Comparison of ENCODE assay signal across 8 cellular contexts in the genomic region with DNA sequence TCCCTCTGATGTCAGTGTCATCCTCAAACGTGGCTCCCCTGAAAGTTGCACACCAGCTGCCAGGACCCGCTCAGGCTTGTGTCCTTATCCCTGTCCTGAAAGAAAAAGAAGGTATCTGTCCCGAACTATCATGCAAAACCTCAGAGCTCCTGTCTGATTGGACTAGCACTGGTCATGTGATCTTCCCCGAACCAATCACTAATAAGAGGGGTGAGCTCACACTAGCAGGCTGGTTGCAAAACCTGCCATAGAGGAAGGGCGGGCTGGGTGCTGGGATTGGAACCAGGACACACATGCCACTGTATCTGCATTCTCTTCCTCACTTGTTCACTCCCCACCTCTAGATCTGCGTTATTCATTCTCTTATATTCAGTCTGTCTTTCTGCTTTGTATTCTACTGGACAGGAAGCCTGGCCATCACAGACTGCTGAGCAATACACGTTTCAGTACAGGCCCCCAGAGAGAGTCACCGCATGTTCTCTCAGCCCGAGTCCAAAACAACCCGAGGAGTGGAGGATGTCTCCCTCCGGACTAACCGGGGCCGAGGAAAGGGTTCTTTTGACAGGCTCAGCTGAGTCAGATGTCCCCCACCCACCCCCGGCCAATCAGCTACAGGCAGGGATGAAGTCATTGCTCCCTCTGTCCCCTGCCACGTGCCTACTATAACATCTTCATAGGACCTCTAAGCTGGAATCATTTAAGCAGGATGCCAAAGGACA.
DNase-seq lines count a peak whose midpoint lies in the region; ATAC-seq and TF ChIP-seq lines count a peak whose summit lies in the region.

No MANE protein-coding gene starts in this region.

- no peaks in the 10 kb centered on the region for H3K9me3 Mint-ChIP-seq in GM23338

- H3K4me3 ChIP-seq in GM12865 (ENCODE audit: low read depth, low read length) (peak overlapping the region; percentile 88), GM23338 (peak overlapping the region; percentile 42), esophagus muscularis mucosa (peak overlapping the region; percentile 42 to 53 (median 50)), mononuclear cell (ENCODE audit: low read length) (peak overlapping the region; percentile 23), upper lobe of left lung (peak overlapping the region in 3 of 4 donors; percentile 34 to 44 (median 43))

- H3K4me1 Mint-ChIP-seq in GM23338 = no peaks in the 10 kb centered on the region; the same call in 1 of the 3 replicates

- TF ChIP-seq EP300 in esophagus muscularis mucosa (IDR thresholded peaks at IDR 0.05) (no peak), upper lobe of left lung (IDR thresholded peaks at IDR 0.05) (no peak)

- no peak overlapping the region for H3K27ac Mint-ChIP-seq in GM23338

- intact Hi-C loops in esophagus muscularis mucosa (cut with DNase I) = no loop called here

- H3K4me3 Mint-ChIP-seq in GM23338 = no peak overlapping the region

- no peak overlapping the region for H2AFZ ChIP-seq in GM23338

- H3F3A ChIP-seq in GM23338 (replicated peaks; ENCODE audit: low read depth) = peaks cover 6% of the 10 kb centered on the region; the same call in 1 of the 2 replicates

- H3K36me3 Mint-ChIP-seq in GM23338 (ENCODE audit: low read depth) = no peaks in the 10 kb centered on the region; the same call in 2 of the 3 replicates

- no peaks in the 10 kb centered on the region for H3K9me2 ChIP-seq in GM23338 (ENCODE audit: insufficient read depth)

- no peaks in the 10 kb centered on the region for H3K9me3 ChIP-seq in esophagus muscularis mucosa
- no peaks in the 10 kb centered on the region for H3K9me3 ChIP-seq in mononuclear cell (ENCODE audit: low read depth, low read length)
- H3K9me3 ChIP-seq in upper lobe of left lung = no peaks in the 10 kb centered on the region

- H3K27me3 ChIP-seq in GM23338 (ENCODE audit: insufficient read depth) (no peaks in the 10 kb centered on the region), esophagus muscularis mucosa (no peaks in the 10 kb centered on the region), mononuclear cell (ENCODE audit: insufficient read depth, low read length) (no peaks in the 10 kb centered on the region), upper lobe of left lung (no peaks in the 10 kb centered on the region)

- peak overlapping the region; percentile 77 for H3K4me2 ChIP-seq in GM23338

- H3K4me1 ChIP-seq in GM23338 (ENCODE audit: insufficient read depth) = peaks cover 34% of the 10 kb centered on the region
- H3K4me1 ChIP-seq in esophagus muscularis mucosa = peaks cover 19 to 33% (median 29%) of the 10 kb centered on the region in 4 donors
- H3K4me1 ChIP-seq in mononuclear cell (ENCODE audit: insufficient read depth, low read length) = peaks cover 45% of the 10 kb centered on the region
- peaks cover 20 to 33% (median 30%) of the 10 kb centered on the region in 4 donors for H3K4me1 ChIP-seq in upper lobe of left lung

- H3K27ac ChIP-seq in GM23338 (ENCODE audit: low read depth) = peak overlapping the region; percentile 97
- peak overlapping the region; percentile 70 to 78 (median 74) for H3K27ac ChIP-seq in esophagus muscularis mucosa (replicated peaks in 1 of 4)
- H3K27ac ChIP-seq in upper lobe of left lung = peak overlapping the region; percentile 78 to 92 (median 86)

- H3K36me3 ChIP-seq in GM23338 (ENCODE audit: insufficient read depth) = no peaks in the 10 kb centered on the region
- H3K36me3 ChIP-seq in esophagus muscularis mucosa = no peaks in the 10 kb centered on the region
- H3K36me3 ChIP-seq in upper lobe of left lung = no peaks in the 10 kb centered on the region

- TF ChIP-seq POLR2A in esophagus muscularis mucosa (IDR thresholded peaks at IDR 0.05; ENCODE audit: low read depth) = peak; percentile 19
- peak in 2 of 4 donors; percentile 53 for TF ChIP-seq POLR2A in upper lobe of left lung (IDR thresholded peaks at IDR 0.05)

- DNase-seq in GM12865 (ENCODE audit: low read depth) = peak; percentile 94
- DNase-seq in GM23338 (ENCODE audit: low spot score) = peak; percentile 94
- peak; percentile 99 for DNase-seq in M059J (ENCODE audit: low read depth)
- peak; percentile 11 for DNase-seq in SK-MEL-5 (ENCODE audit: low read depth, low spot score)
- peak; percentile 95 for DNase-seq in esophagus muscularis mucosa (ENCODE audit: extremely low spot score)
- DNase-seq in upper lobe of left lung = peak in 1 of 2 donors; percentile 85
- no peak for DNase-seq in NCI-H1930 (lab: John Stamatoyannopoulos, UW)

- in situ Hi-C loops in SK-MEL-5 (cut with HindIII; ENCODE audit: low pct_unique_long_range_greater_than_20kb, low sequenced_read_pairs) = no loop called here

- peaks cover 10% of the 10 kb centered on the region for H3K27me3 Mint-ChIP-seq in GM23338 (ENCODE audit: insufficient read depth, low read depth, poor library complexity)

- no peak for TF ChIP-seq CTCF in GM12865 (IDR thresholded peaks at IDR 0.05; ENCODE audit: insufficient read depth, low read depth, low read length, missing control alignments)
- TF ChIP-seq CTCF in GM23338 (conservative IDR thresholded peaks at IDR 0.05; ENCODE audit: low read depth in 2 of 2) = no peak
- TF ChIP-seq CTCF in esophagus muscularis mucosa (IDR thresholded peaks at IDR 0.05) = no peak
- TF ChIP-seq CTCF in upper lobe of left lung (IDR thresholded peaks at IDR 0.05) = no peak

- ATAC-seq in GM23338 (peak; percentile 91), upper lobe of left lung (ENCODE audit: low FRiP score in 2 of 2) (peak; percentile 90 to 92)

- H4K20me1 ChIP-seq in GM23338 (replicated peaks; ENCODE audit: insufficient read depth) = no peaks in the 10 kb centered on the region; the same call in 1 of the 2 replicates

- WGBS in esophagus muscularis mucosa = 27% methylated on average over 15 of the region's 15 CpGs
- 42 to 46% methylated on average over 15 of the region's 15 CpGs for WGBS in upper lobe of left lung, 2 donors

- H3K79me2 ChIP-seq in GM23338 (replicated peaks; ENCODE audit: insufficient read depth) = peaks cover 31% of the 10 kb centered on the region

TF ChIP-seq in GM23338, 12 proteins besides CTCF, POLR2A, EP300 and RAD21 (continues in another document):
- TF ChIP-seq JUNB (IDR thresholded peaks at IDR 0.05; ENCODE audit: unreplicated experiment) = no peak
- peak; percentile 32; the same call in 1 of the 2 replicates for TF ChIP-seq CREB1 (CRISPR knock-in tag; IDR thresholded peaks at IDR 0.05; ENCODE audit: low read depth)
- no peak for TF ChIP-seq ZNF114 (CRISPR knock-in tag; IDR thresholded peaks at IDR 0.05)
- no peak for TF ChIP-seq EZH2phosphoT487 (IDR thresholded peaks at IDR 0.05; ENCODE audit: unreplicated experiment)
- TF ChIP-seq, protein P1, sequence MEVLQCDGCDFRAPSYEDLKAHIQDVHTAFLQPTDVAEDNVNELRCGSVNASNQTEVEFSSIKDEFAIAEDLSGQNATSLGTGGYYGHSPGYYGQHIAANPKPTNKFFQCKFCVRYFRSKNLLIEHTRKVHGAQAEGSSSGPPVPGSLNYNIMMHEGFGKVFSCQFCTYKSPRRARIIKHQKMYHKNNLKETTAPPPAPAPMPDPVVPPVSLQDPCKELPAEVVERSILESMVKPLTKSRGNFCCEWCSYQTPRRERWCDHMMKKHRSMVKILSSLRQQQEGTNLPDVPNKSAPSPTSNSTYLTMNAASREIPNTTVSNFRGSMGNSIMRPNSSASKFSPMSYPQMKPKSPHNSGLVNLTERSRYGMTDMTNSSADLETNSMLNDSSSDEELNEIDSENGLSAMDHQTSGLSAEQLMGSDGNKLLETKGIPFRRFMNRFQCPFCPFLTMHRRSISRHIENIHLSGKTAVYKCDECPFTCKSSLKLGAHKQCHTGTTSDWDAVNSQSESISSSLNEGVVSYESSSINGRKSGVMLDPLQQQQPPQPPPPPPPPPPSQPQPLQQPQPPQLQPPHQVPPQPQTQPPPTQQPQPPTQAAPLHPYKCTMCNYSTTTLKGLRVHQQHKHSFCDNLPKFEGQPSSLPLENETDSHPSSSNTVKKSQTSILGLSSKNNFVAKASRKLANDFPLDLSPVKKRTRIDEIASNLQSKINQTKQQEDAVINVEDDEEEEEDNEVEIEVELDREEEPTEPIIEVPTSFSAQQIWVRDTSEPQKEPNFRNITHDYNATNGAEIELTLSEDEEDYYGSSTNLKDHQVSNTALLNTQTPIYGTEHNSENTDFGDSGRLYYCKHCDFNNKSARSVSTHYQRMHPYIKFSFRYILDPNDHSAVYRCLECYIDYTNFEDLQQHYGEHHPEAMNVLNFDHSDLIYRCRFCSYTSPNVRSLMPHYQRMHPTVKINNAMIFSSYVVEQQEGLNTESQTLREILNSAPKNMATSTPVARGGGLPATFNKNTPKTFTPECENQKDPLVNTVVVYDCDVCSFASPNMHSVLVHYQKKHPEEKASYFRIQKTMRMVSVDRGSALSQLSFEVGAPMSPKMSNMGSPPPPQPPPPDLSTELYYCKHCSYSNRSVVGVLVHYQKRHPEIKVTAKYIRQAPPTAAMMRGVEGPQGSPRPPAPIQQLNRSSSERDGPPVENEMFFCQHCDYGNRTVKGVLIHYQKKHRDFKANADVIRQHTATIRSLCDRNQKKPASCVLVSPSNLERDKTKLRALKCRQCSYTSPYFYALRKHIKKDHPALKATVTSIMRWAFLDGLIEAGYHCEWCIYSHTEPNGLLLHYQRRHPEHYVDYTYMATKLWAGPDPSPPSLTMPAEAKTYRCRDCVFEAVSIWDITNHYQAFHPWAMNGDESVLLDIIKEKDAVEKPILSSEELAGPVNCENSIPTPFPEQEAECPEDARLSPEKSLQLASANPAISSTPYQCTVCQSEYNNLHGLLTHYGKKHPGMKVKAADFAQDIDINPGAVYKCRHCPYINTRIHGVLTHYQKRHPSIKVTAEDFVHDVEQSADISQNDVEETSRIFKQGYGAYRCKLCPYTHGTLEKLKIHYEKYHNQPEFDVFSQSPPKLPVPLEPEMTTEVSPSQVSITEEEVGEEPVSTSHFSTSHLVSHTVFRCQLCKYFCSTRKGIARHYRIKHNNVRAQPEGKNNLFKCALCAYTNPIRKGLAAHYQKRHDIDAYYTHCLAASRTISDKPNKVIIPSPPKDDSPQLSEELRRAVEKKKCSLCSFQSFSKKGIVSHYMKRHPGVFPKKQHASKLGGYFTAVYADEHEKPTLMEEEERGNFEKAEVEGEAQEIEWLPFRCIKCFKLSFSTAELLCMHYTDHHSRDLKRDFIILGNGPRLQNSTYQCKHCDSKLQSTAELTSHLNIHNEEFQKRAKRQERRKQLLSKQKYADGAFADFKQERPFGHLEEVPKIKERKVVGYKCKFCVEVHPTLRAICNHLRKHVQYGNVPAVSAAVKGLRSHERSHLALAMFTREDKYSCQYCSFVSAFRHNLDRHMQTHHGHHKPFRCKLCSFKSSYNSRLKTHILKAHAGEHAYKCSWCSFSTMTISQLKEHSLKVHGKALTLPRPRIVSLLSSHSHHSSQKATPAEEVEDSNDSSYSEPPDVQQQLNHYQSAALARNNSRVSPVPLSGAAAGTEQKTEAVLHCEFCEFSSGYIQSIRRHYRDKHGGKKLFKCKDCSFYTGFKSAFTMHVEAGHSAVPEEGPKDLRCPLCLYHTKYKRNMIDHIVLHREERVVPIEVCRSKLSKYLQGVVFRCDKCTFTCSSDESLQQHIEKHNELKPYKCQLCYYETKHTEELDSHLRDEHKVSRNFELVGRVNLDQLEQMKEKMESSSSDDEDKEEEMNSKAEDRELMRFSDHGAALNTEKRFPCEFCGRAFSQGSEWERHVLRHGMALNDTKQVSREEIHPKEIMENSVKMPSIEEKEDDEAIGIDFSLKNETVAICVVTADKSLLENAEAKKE (CRISPR knock-in tag; IDR thresholded peaks at IDR 0.05) = no peak
- no peak for TF ChIP-seq STAT1 (IDR thresholded peaks at IDR 0.05; ENCODE audit: unreplicated experiment)

Comparison
In these comparisons a context has a peak if more than half of its experiments do, and no peak if none do; other contexts are left out.
1. DNase-seq: peak in GM12865 (single experiment), GM23338 (single experiment), M059J (single experiment), SK-MEL-5 (single experiment) and esophagus muscularis mucosa (single experiment); none in NCI-H1930 (0 of 2).
2. H3K4me3 ChIP-seq: peak in every context shown above with its lines; median percentile 88 in GM12865; 50 in esophagus muscularis mucosa; 43 in upper lobe of left lung; 42 in GM23338; 23 in mononuclear cell.
3. Peak in every context shown above with its lines, with median percentiles within 50 percentile points of each other: H3K27ac ChIP-seq.